Comparison of ENCODE assay signal across 16 cellular contexts in the genomic region with DNA sequence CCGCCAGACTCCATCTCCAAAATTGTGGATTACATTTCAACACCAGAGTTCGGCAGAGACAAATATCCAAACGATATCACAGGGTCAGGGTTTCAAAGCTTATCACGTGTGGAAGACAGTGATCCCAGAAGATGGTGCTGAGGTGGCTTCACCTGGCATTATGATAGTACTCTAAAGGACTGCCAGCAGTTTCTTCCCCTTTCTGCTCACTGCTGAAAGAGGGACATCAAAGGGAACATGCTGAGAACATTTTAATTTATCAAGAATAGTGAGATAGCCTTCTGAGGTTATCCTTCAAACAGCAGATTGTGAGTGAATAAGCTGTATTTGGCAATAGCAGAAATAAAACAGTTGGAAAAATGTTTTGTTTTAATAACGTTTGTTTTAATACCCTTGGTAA.
"Had no signal": no experiment of that assay in that cellular context is flagged by ENCODE, and none has a peak within 500 bp of the region (broad histone marks: within the 10 kb centered on the region; RNA-seq: fewer than 3 reads in every experiment).

No MANE protein-coding gene starts in this region.

- H3K27me3 ChIP-seq: neural progenitor cell, pancreas, tibial nerve, uterus had no signal

- H3K9me3 ChIP-seq: pancreas, tibial nerve, uterus had no signal

- H3K9me3 Mint-ChIP-seq: activated naive CD4-positive, alpha-beta T cell treated with anti-CD3 and anti-CD28 coated beads for 36 hours; activated T-helper 2 cell treated with anti-CD3 and anti-CD28 coated beads, Interferon-gamma antibody, Interleukin-2, Interleukin-4, amounts not matched to agents 10 μg/mL and 5 μg/mL and 100 μg/mL, durations not matched to agents 14 hours and 24 hours and 36 hours; neural progenitor cell; T-helper 2 cell treated with Interferon-gamma antibody and Interleukin-4, amounts not matched to agents 5 μg/mL and 100 μg/mL, for 36 hours had no signal

- ATAC-seq: pancreas had no signal

- H3K4me1 Mint-ChIP-seq: neural progenitor cell had no signal

- H3K27ac ChIP-seq: epithelial cell of prostate, neural progenitor cell, pancreas, tibial nerve, uterus had no signal

- H3K27me3 Mint-ChIP-seq: stimulated activated naive B cell treated with anti-CD40 and anti-IgM and Interleukin-4, amounts not matched to agents 10 μg/mL and 1 μg/mL and 100 μg/mL, for 72 hours had no signal

- H3K4me1 ChIP-seq: neural progenitor cell, pancreas, uterus had no signal

- H3K27ac Mint-ChIP-seq: activated naive CD4-positive, alpha-beta T cell treated with anti-CD3 and anti-CD28 coated beads for 36 hours; activated T-helper 2 cell treated with anti-CD3 and anti-CD28 coated beads, Interferon-gamma antibody, Interleukin-2, Interleukin-4, amounts not matched to agents 10 μg/mL and 5 μg/mL and 100 μg/mL, durations not matched to agents 14 hours and 24 hours and 36 hours; neural progenitor cell; stimulated activated naive B cell treated with anti-CD40 and anti-IgM and Interleukin-4, amounts not matched to agents 10 μg/mL and 1 μg/mL and 100 μg/mL, for 72 hours; T-helper 2 cell treated with Interferon-gamma antibody and Interleukin-4, amounts not matched to agents 5 μg/mL and 100 μg/mL, for 36 hours had no signal

- H3K4me3 ChIP-seq: neural progenitor cell, pancreas, tibial nerve, uterus had no signal

- DNase-seq: activated CD4-positive, alpha-beta T cell treated with anti-CD3 and anti-CD28 coated beads, Interleukin-2, amount 50 U/mL, for 48 hours; activated CD4-positive, CD25-positive, alpha-beta regulatory T cell treated with anti-CD3 and anti-CD28 coated beads, Interleukin-2, amount 50 U/mL, for 72 hours; activated naive CD4-positive, alpha-beta T cell treated with anti-CD3 and anti-CD28 coated beads for 36 hours; dermis blood vessel endothelial cell; foreskin melanocyte; head of caudate nucleus; midbrain; pancreas; stimulated activated CD4-positive, alpha-beta T cell treated with anti-CD3 and anti-CD28 coated beads, Interleukin-2, amount 100 ng/mL, for 48 hours; stimulated activated naive B cell treated with anti-CD40 and anti-IgM and Interleukin-4, amounts not matched to agents 10 μg/mL and 1 μg/mL and 100 μg/mL, for 72 hours; uterus had no signal

- H3K36me3 ChIP-seq: neural progenitor cell, pancreas, uterus had no signal

- H3K4me3 Mint-ChIP-seq: activated naive CD4-positive, alpha-beta T cell treated with anti-CD3 and anti-CD28 coated beads for 36 hours; neural progenitor cell; T-helper 2 cell treated with Interferon-gamma antibody and Interleukin-4, amounts not matched to agents 5 μg/mL and 100 μg/mL, for 36 hours had no signal
